ENCODE assay signal across 8 cellular contexts in genomic region chr19:45179848-45180370, GRCh38. TPM values are rescaled to one million over a fixed set of nuclear protein-coding genes. Genes with fewer than 3 reads are reported as not detected.
DNase-seq lines count a peak whose midpoint lies in the region; ATAC-seq and TF ChIP-seq lines count a peak whose summit lies in the region.

No MANE protein-coding gene starts in this region.

- no peaks in the 10 kb centered on the region for H3K9me3 ChIP-seq in WERI-Rb-1 (ENCODE audit: severe bottlenecking)
- no peaks in the 10 kb centered on the region for H3K9me3 ChIP-seq in gastroesophageal sphincter

- H3K27me3 ChIP-seq in WERI-Rb-1 (ENCODE audit: insufficient read depth, low read depth, severe bottlenecking) (no peaks in the 10 kb centered on the region), gastroesophageal sphincter (no peaks in the 10 kb centered on the region)

- TF ChIP-seq EP300 in gastroesophageal sphincter (IDR thresholded peaks at IDR 0.05): no peak

- TF ChIP-seq CTCF in GM12865 (IDR thresholded peaks at IDR 0.05; ENCODE audit: insufficient read depth, low read depth, low read length, missing control alignments) (no peak), WERI-Rb-1 (IDR thresholded peaks at IDR 0.05; ENCODE audit: low read depth, low read length) (no peak), gastroesophageal sphincter (IDR thresholded peaks at IDR 0.05) (no peak)

- H3K27ac ChIP-seq in WERI-Rb-1 (peak overlapping the region; percentile 77), gastroesophageal sphincter (peak overlapping the region; percentile 76 to 96 (median 90))

- no peak for ATAC-seq in gastroesophageal sphincter
- ATAC-seq in GM21526 (IDR thresholded peaks at IDR 0.05; ENCODE audit: low FRiP score, unreplicated experiment): no peak

- peaks cover 0 to 41% (median 24%) of the 10 kb centered on the region in 3 donors for H3K4me1 ChIP-seq in gastroesophageal sphincter

- DNase-seq in GM12865 (ENCODE audit: low read depth) (no peak), WERI-Rb-1 (no peak), skeletal muscle cell (ENCODE audit: low read depth) (no peak), NCI-H345 (lab: John Stamatoyannopoulos, UW) (no peak), A172 (ENCODE audit: low spot score) (no peak)
- DNase-seq in NK-92 treated with Interleukin-12 subunit alpha and Interleukin-12 subunit beta, amount 100 ng/mL, for 24 hours (lab: John Stamatoyannopoulos, UW): no peak

- H3K4me3 ChIP-seq in GM12865 (ENCODE audit: low read depth, low read length) (peak overlapping the region; percentile 94), WERI-Rb-1 (ENCODE audit: low read depth, low read length) (peak overlapping the region; percentile 96), gastroesophageal sphincter (peak overlapping the region; percentile 63 to 85), skeletal muscle cell (ENCODE audit: low read depth, low read length) (peak overlapping the region; percentile 92)

- no peak for TF ChIP-seq POLR2A in gastroesophageal sphincter (IDR thresholded peaks at IDR 0.05)

- no peaks in the 10 kb centered on the region for H3K36me3 ChIP-seq in WERI-Rb-1
- H3K36me3 ChIP-seq in gastroesophageal sphincter: peaks cover 0 to 11% of the 10 kb centered on the region in 2 donors

- WGBS in gastroesophageal sphincter (ENCODE audit: low coverage in 1 of 2), 2 donors: 65 to 76% methylated on average over 3 to 5 of the region's 14 CpGs

RNA-seq across cellular contexts. Expression of gene BLOC1S3, which starts 1.3 kb away (rescaled TPM):
- total RNA-seq in gastroesophageal sphincter: 10 to 100 TPM in 1 of 4 donors, 1 to 10 TPM in 3; 5.0 to 17.0 (median 7.8) TPM
- total RNA-seq in A172 (2014; rRNA removed; shearing (Covaris generic)): 0.19 and 4.7 TPM in 2 replicates

RNA-seq across cellular contexts. Expression of gene TRAPPC6A, which starts 1.9 kb away (rescaled TPM):
- 10 to 100 TPM; 16.2 to 24.0 (median 20.7) TPM for total RNA-seq in gastroesophageal sphincter
- total RNA-seq in A172 (2014; rRNA removed; shearing (Covaris generic)): 6.9 TPM in 2 replicates

RNA-seq across cellular contexts. Expression of gene NKPD1, which starts 19.1 kb away (rescaled TPM):
- under 1 TPM in 2 of 4 donors, not detected in 2; 0.16 to 0.39 TPM for total RNA-seq in gastroesophageal sphincter
- total RNA-seq in A172 (2014; rRNA removed; shearing (Covaris generic)): not detected in 2 replicates
